8 cellular contexts compared by ENCODE assay signal in the genomic region with DNA sequence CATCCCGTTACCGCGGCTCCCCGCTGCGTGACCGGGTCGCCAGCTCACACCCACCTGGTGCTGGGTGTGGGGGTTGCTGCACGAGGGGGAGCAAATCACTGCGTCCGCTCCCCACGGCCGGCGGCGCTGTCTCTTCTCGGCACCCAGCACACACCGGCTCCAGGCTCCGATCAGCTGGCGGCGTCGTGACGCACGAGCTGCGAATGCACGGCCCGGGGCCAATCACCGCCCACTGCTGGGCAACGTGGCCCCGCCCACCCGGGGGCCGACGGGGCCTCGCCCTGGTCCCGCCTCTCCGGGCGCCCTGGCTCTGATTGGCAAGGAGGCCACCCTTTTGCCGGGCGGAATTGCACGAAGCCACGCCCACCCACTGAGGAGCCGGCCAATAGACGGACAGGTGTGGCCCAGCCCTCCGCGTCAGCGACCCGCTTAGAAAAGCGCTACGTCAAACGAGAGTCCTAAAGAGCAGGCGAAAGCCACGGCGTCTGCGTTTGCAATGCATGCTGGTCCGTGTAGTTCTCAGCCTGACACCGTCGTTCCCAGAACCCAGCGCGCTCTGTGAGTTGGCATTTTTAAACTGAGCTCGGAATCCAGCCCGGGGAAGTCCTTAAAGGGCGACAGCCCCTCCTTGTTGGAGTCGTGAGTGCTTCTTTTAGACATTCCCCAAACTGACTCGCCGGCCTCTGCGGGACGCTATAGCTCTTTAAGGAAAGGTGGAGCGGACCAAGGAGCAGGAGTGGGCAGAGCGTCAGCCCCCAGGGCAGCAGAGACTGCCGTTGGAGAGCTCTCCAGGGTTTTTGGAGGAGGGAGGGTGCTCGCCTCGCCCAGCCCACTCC. TPM values are rescaled to one million over a fixed set of nuclear protein-coding genes. Genes with fewer than 3 reads are reported as not detected.
A peak's percentile ranks its signal among the peaks of the same experiment; 100 is the strongest.
DNase-seq lines count a peak whose midpoint lies in the region; ATAC-seq, FAIRE-seq and TF ChIP-seq lines count a peak whose summit lies in the region.

No MANE protein-coding gene starts in this region.

- H3K27ac Mint-ChIP-seq in Caco-2 (ENCODE audit: unreplicated experiment), result peak overlapping the region; percentile 99

- no TSS peak for BruUV-seq in Caco-2 (replicated peaks; lab: Mats Ljungman, UMichigan)

- POLR2A ChIA-PET in Caco-2 (lab: Charles Lee), result interaction anchor here (0.5 to 3.4 kb wide), 42 partner anchors 8 to 1586 kb away, joined by 3 to 81 read pairs (median 4); partner anchors contain the start of genes INPP5K, PRPF8, RILP and RPA1

- H3K4me3 ChIP-seq in Caco-2 (ENCODE audit: low read depth, low read length) (peak overlapping the region; percentile 94), NT2/D1 (ENCODE audit: insufficient read length, low read depth) (peak overlapping the region; percentile 88), mesodermal cell (ENCODE audit: extremely low read depth, insufficient read depth, low read length, poor library complexity, severe bottlenecking) (peak overlapping the region; percentile 99)

- H3K4me1 ChIP-seq in Caco-2 (peaks cover 30% of the 10 kb centered on the region), NT2/D1 (ENCODE audit: insufficient read depth, insufficient read length) (peaks cover 24% of the 10 kb centered on the region), mesodermal cell (ENCODE audit: control insufficient read depth, insufficient read depth, low read length, poor library complexity, severe bottlenecking) (peaks cover 32% of the 10 kb centered on the region)

- no peaks in the 10 kb centered on the region for H3K9me3 Mint-ChIP-seq in Caco-2 (ENCODE audit: unreplicated experiment)

- H3K27me3 Mint-ChIP-seq in Caco-2 (ENCODE audit: insufficient read depth, unreplicated experiment), result no peaks in the 10 kb centered on the region

- peak; percentile 100 for DNase-seq in Caco-2
- peak in 75 of 76 experiments; percentile 59 to 100 (median 99) for DNase-seq in HUDEP-2 (lab: John Stamatoyannopoulos, UW; ENCODE audit: unreplicated experiment in 76 of 76)
- peak; percentile 98 for DNase-seq in NT2/D1 (ENCODE audit: low read depth, low spot score)
- peak; percentile 100 for DNase-seq in activated CD8-positive, alpha-beta memory T cell treated with anti-CD3 and anti-CD28 coated beads, Interleukin-2, amount 50 U/mL, for 4 hours
- peak; percentile 100 for DNase-seq in stimulated activated CD8-positive, alpha-beta memory T cell treated with anti-CD3 and anti-CD28 coated beads, Interleukin-15, amount 100 ng/mL, for 4 hours (ENCODE audit: low read depth in 2 of 2)

- CTCF ChIA-PET in Caco-2 (lab: Charles Lee), result interaction anchor here (0.6 to 2.2 kb wide), 13 partner anchors 10 to 743 kb away, joined by 3 to 19 read pairs (median 7); partner anchors contain the start of genes PITPNA and RILP

- peaks cover 5% of the 10 kb centered on the region for H3K36me3 ChIP-seq in Caco-2 (ENCODE audit: control insufficient read depth, insufficient read depth, low read length)
- H3K36me3 ChIP-seq in NT2/D1 (ENCODE audit: insufficient read depth, insufficient read length, low read length), result peaks cover 27% of the 10 kb centered on the region
- peaks cover 30% of the 10 kb centered on the region for H3K36me3 ChIP-seq in mesodermal cell (ENCODE audit: control insufficient read depth, insufficient read depth, low read length)

- peak overlapping the region; percentile 85 for H3K4me3 Mint-ChIP-seq in Caco-2 (ENCODE audit: unreplicated experiment)

- peak; percentile 98 for FAIRE-seq in endometrium (lab: Jason Lieb, UNC)

- intact Hi-C loops in Caco-2 (cut with micrococcal nuclease; ENCODE audit: unreplicated experiment), result loop anchor here (2.0 to 10.0 kb wide), 2 partner anchors 55 to 149 kb away; no protein-coding TSS in a partner anchor

- peak overlapping the region; percentile 100 for H3K27ac ChIP-seq in mesodermal cell (ENCODE audit: low read depth, low read length, severe bottlenecking)

- peaks cover 39% of the 10 kb centered on the region for H3K4me1 Mint-ChIP-seq in Caco-2 (ENCODE audit: low read depth, unreplicated experiment)

- 0 to 1% methylated on average over 57 to 59 of the region's 70 CpGs for WGBS in mesodermal cell (ENCODE audit: insufficient coverage in 2 of 2), 2 experiments

- H3K27me3 ChIP-seq in Caco-2 (replicated peaks; ENCODE audit: control insufficient read depth, insufficient read depth, low read length) (no peaks in the 10 kb centered on the region), NT2/D1 (ENCODE audit: insufficient read depth, insufficient read length) (no peaks in the 10 kb centered on the region)

- peak overlapping the region; percentile 95 for H3K9ac ChIP-seq in NT2/D1 (ENCODE audit: insufficient read length, low read depth)

- H3K9me3 ChIP-seq in Caco-2, result no peaks in the 10 kb centered on the region
- no peaks in the 10 kb centered on the region for H3K9me3 ChIP-seq in NT2/D1 (ENCODE audit: insufficient read depth, low read length)
- no peaks in the 10 kb centered on the region for H3K9me3 ChIP-seq in mesodermal cell (ENCODE audit: control insufficient read depth, low read length)

- TF ChIP-seq CTCF in Caco-2 (IDR thresholded peaks at IDR 0.05; ENCODE audit: insufficient read depth in 1 of 2, low read depth in 1 of 2, low read length in 1 of 2, severe bottlenecking in 1 of 2, unreplicated experiment in 1 of 2), result no peak

- ATAC-seq in GM21381 (IDR thresholded peaks at IDR 0.05; ENCODE audit: unreplicated experiment), result peak; percentile 72

- H3K36me3 Mint-ChIP-seq in Caco-2 (ENCODE audit: insufficient read depth, unreplicated experiment), result peaks cover 65% of the 10 kb centered on the region

RNA-seq across cellular contexts. Expression of gene TLCD2, which starts 6.1 kb away (rescaled TPM):
- 10.1 and 12.0 TPM in 2 replicates for total RNA-seq in Caco-2 (2022)
- polyA plus RNA-seq in mesodermal cell (2013, experiment 1 of 2), result 0.85 TPM
- polyA plus RNA-seq in mesodermal cell (2013, experiment 2 of 2), result 1.2 TPM

RNA-seq across cellular contexts. Expression of gene WDR81, which starts 8.2 kb away (rescaled TPM):
- 24.8 and 26.6 TPM in 2 replicates for total RNA-seq in Caco-2 (2022)
- polyA plus RNA-seq in mesodermal cell (2013, experiment 1 of 2), result 9.8 TPM
- 9.6 TPM for polyA plus RNA-seq in mesodermal cell (2013, experiment 2 of 2)

RNA-seq across cellular contexts. Expression of gene SERPINF2, which starts 26.4 kb away (rescaled TPM):
- 59.9 and 63.8 TPM in 2 replicates for total RNA-seq in Caco-2 (2022)
- polyA plus RNA-seq in mesodermal cell (2013, experiment 1 of 2), result 0.22 TPM
- not detected for polyA plus RNA-seq in mesodermal cell (2013, experiment 2 of 2)

RNA-seq across cellular contexts. Expression of gene PRPF8, which starts 31.6 kb away (rescaled TPM):
- total RNA-seq in Caco-2 (2022), result 398 and 430 TPM in 2 replicates
- 225 TPM for polyA plus RNA-seq in mesodermal cell (2013, experiment 1 of 2)
- 184 TPM for polyA plus RNA-seq in mesodermal cell (2013, experiment 2 of 2)

RNA-seq across cellular contexts. Expression of gene SERPINF1, which starts 45.6 kb away (rescaled TPM):
- total RNA-seq in Caco-2 (2022), result 36.3 and 38.4 TPM in 2 replicates
- 31.4 TPM for polyA plus RNA-seq in mesodermal cell (2013, experiment 1 of 2)
- 34.2 TPM for polyA plus RNA-seq in mesodermal cell (2013, experiment 2 of 2)

Comparison
In these comparisons a context has a peak if more than half of its experiments do, and no peak if none do; other contexts are left out.
1. Peak in every context shown above with its lines: DNase-seq, ATAC-seq, H3K4me3 ChIP-seq and H3K27ac ChIP-seq.